Comparison of ENCODE assay signal across 8 cellular contexts in genomic region chr3:127590593-127591477, GRCh38. TPM values are rescaled to one million over a fixed set of nuclear protein-coding genes. Genes with fewer than 3 reads are reported as not detected.
A peak's percentile ranks its signal among the peaks of the same experiment; 100 is the strongest.
DNase-seq lines count a peak whose midpoint lies in the region; ATAC-seq and TF ChIP-seq lines count a peak whose summit lies in the region.

TPRA1 (minus strand) TSS chr3:127590733; CDS start chr3:127580146, 10,587 bp downstream.

- H3K9me3 Mint-ChIP-seq in WTC11 (no peaks in the 10 kb centered on the region), immature natural killer cell (no peaks in the 10 kb centered on the region)

- TF ChIP-seq CTCF in AG09309 (IDR thresholded peaks at IDR 0.05; ENCODE audit: control insufficient read depth, insufficient read depth, low read depth, low read length, missing control alignments): peak; percentile 37
- TF ChIP-seq CTCF in WTC11 (IDR thresholded peaks at IDR 0.05): no peak
- TF ChIP-seq CTCF in cardiac fibroblast (IDR thresholded peaks at IDR 0.05; ENCODE audit: low read depth, low read length): no peak

- H3K27me3 Mint-ChIP-seq in WTC11 (ENCODE audit: low read depth) (peaks cover 7% of the 10 kb centered on the region), immature natural killer cell (ENCODE audit: low read depth in 3 of 3) (peaks cover 0 to 6% (median 3%) of the 10 kb centered on the region in 3 donors)

- peak within 1 kb of the TSS; percentile 84 for H3K4me3 ChIP-seq in AG09309 (ENCODE audit: control insufficient read depth, low read depth, low read length)
- H3K4me3 ChIP-seq in cardiac fibroblast (replicated peaks in 1 of 2; ENCODE audit: low read depth in 2 of 2, low read length in 2 of 2): peak within 1 kb of the TSS; percentile 87 to 90

- H3K36me3 Mint-ChIP-seq in WTC11 (0 out of 2 replicates have a peak, but pooled peaks cover 2% of the 10 kb centered on the region), immature natural killer cell (no peaks in the 10 kb centered on the region)

- CTCF ChIA-PET in WTC11 (lab: Charles Lee): interaction anchor here (0.6 to 7.1 kb wide), 5 partner anchors 9 to 485 kb away, joined by 3 to 72 read pairs (median 3); no protein-coding TSS in a partner anchor

- DNase-seq in AG09309 (ENCODE audit: low read depth) (peak; percentile 91), NCI-H2227 (lab: John Stamatoyannopoulos, UW; ENCODE audit: unreplicated experiment) (peak; percentile 93), WTC11 (ENCODE audit: low spot score) (peak; percentile 79), cardiac fibroblast (ENCODE audit: low read depth in 2 of 2) (peak; percentile 98 to 99), immature natural killer cell (peak; percentile 87 to 90 (median 88)), smooth muscle cell of the brain vasculature (ENCODE audit: low read depth, low spot score) (peak; percentile 86)

- peak; percentile 80 for ATAC-seq in GM18907 (IDR thresholded peaks at IDR 0.05; ENCODE audit: unreplicated experiment)
- ATAC-seq in HG03159 (IDR thresholded peaks at IDR 0.05; ENCODE audit: unreplicated experiment): peak; percentile 76
- ATAC-seq in WTC11: peak; percentile 90

- POLR2A ChIA-PET in WTC11 (lab: Charles Lee): interaction anchor here (0.6 to 1.2 kb wide), 4 partner anchors 8 to 37 kb away, joined by 4 to 5 read pairs (median 4); no protein-coding TSS in a partner anchor

- H3K4me1 Mint-ChIP-seq in WTC11 (peaks cover 19% of the 10 kb centered on the region), immature natural killer cell (peaks cover 32 to 41% of the 10 kb centered on the region in 2 donors)

- H3K4me3 Mint-ChIP-seq in WTC11: peak within 1 kb of the TSS; percentile 86
- H3K4me3 Mint-ChIP-seq in immature natural killer cell: peak within 1 kb of the TSS; percentile 94 to 100 (median 97)

- peak within 1 kb of the TSS; percentile 90 for H3K27ac Mint-ChIP-seq in WTC11
- H3K27ac Mint-ChIP-seq in immature natural killer cell: peak within 1 kb of the TSS; percentile 90 to 98 (median 93)

TF ChIP-seq in WTC11, 78 proteins besides CTCF, POLR2A, EP300 and RAD21 (continues in another document):
- TF ChIP-seq NFATC4 (CRISPR knock-in tag; IDR thresholded peaks at IDR 0.05) (no peak), SMAD4 (CRISPR knock-in tag; IDR thresholded peaks at IDR 0.05) (no peak), RORB (CRISPR knock-in tag; IDR thresholded peaks at IDR 0.05) (no peak), SMAD3 (CRISPR knock-in tag; IDR thresholded peaks at IDR 0.05; ENCODE audit: borderline replicate concordance) (no peak), USF1 (CRISPR knock-in tag; IDR thresholded peaks at IDR 0.05) (peak; percentile 34; the same call in 1 of the 2 replicates), IRF2 (CRISPR knock-in tag; IDR thresholded peaks at IDR 0.05; ENCODE audit: borderline replicate concordance, low read depth) (no peak), ESRRA (CRISPR knock-in tag; IDR thresholded peaks at IDR 0.05; ENCODE audit: borderline replicate concordance) (no peak; the same call in 1 of the 2 replicates), TEAD1 (CRISPR knock-in tag; IDR thresholded peaks at IDR 0.05) (0 out of 2 replicates have a peak, but pooled peaks have one; percentile 65), MXD4 (CRISPR knock-in tag; IDR thresholded peaks at IDR 0.05; ENCODE audit: borderline replicate concordance) (no peak), TEAD4 (CRISPR knock-in tag; IDR thresholded peaks at IDR 0.05) (no peak), ZNF219 (CRISPR knock-in tag; IDR thresholded peaks at IDR 0.05; ENCODE audit: borderline replicate concordance) (no peak), EMX1 (CRISPR knock-in tag; IDR thresholded peaks at IDR 0.05) (no peak), ZNF532 (CRISPR knock-in tag; IDR thresholded peaks at IDR 0.05; ENCODE audit: borderline replicate concordance) (no peak), ZNF317 (CRISPR knock-in tag; IDR thresholded peaks at IDR 0.05; ENCODE audit: borderline replicate concordance, low read depth) (no peak), ZMAT4 (CRISPR knock-in tag; IDR thresholded peaks at IDR 0.05) (no peak), MLX (CRISPR knock-in tag; IDR thresholded peaks at IDR 0.05) (no peak), CREB1 (CRISPR knock-in tag; IDR thresholded peaks at IDR 0.05) (no peak), PRRX2 (CRISPR knock-in tag; IDR thresholded peaks at IDR 0.05) (no peak), ELF4 (CRISPR knock-in tag; IDR thresholded peaks at IDR 0.05; ENCODE audit: low read depth) (no peak), AR (CRISPR knock-in tag; IDR thresholded peaks at IDR 0.05) (no peak), HMGA2 (CRISPR knock-in tag; IDR thresholded peaks at IDR 0.05) (no peak), RELA (CRISPR knock-in tag; IDR thresholded peaks at IDR 0.05; ENCODE audit: borderline replicate concordance) (no peak)

RNA-seq across cellular contexts. Expression of gene TPRA1, which starts in this region (rescaled TPM):
- total RNA-seq in WTC11 (2021): 20.3 to 24.2 TPM (median 22.0 TPM) in 3 replicates
- 10 to 100 TPM; 20.8 to 36.0 (median 31.5) TPM for polyA plus RNA-seq in immature natural killer cell

Comparison
In these comparisons a context has a peak if more than half of its experiments do, and no peak if none do; other contexts are left out.
1. Peak in every context shown above with its lines: DNase-seq, ATAC-seq and H3K4me3 ChIP-seq.